ENCODE assay signal across 2 cellular contexts in the genomic region with DNA sequence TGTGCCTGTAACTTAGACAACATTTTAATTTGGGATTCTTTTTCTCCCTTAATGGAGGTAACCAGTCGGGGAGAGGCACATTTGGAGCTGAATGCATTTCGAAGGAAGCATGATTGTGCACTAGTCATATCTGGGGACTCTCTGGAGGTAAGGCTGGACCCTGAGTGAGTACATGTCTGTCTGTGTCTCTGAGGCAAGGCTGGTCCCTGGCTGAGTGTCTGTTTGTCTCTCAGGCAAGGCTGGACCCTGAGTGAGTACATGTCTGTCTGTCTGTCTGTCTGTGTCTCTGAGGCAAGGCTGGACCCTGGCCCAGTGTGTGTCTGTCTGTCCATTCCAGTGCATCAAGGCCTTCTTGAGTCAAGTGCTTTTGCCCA.
TF ChIP-seq lines count a peak whose summit lies in the region.

No MANE protein-coding gene starts in this region.

TF ChIP-seq in A549, 52 proteins besides CTCF, POLR2A, EP300 and RAD21:
- TF ChIP-seq PHF8 (IDR thresholded peaks at IDR 0.05; ENCODE audit: borderline replicate concordance, low read depth), result no peak
- TF ChIP-seq RNF2 (IDR thresholded peaks at IDR 0.05; ENCODE audit: borderline replicate concordance, low read depth), result no peak
- TF ChIP-seq FOSL2 (IDR thresholded peaks at IDR 0.05), result no peak
- no peak for TF ChIP-seq FOSL2 (CRISPR knock-in tag; IDR thresholded peaks at IDR 0.05)
- no peak for TF ChIP-seq HOXB5 (CRISPR knock-in tag; IDR thresholded peaks at IDR 0.05)
- TF ChIP-seq KDM5A (IDR thresholded peaks at IDR 0.05), result no peak
- TF ChIP-seq POLR2AphosphoS2 (conservative IDR thresholded peaks at IDR 0.05; ENCODE audit: low read length), result no peak
- TF ChIP-seq TP53 (CRISPR knock-in tag; IDR thresholded peaks at IDR 0.05), result no peak
- TF ChIP-seq ZC3H11A (IDR thresholded peaks at IDR 0.05), result no peak
- TF ChIP-seq, protein P1, sequence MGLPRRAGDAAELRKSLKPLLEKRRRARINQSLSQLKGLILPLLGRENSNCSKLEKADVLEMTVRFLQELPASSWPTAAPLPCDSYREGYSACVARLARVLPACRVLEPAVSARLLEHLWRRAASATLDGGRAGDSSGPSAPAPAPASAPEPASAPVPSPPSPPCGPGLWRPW (IDR thresholded peaks at IDR 0.05), result no peak
- no peak for TF ChIP-seq MAZ (IDR thresholded peaks at IDR 0.05; ENCODE audit: borderline replicate concordance, low read depth, low read length)

TF ChIP-seq in H1, 55 proteins besides CTCF, POLR2A, EP300 and RAD21:
- no peak for TF ChIP-seq RBBP5 (IDR thresholded peaks at IDR 0.05; ENCODE audit: borderline replicate concordance, low read depth, low read length)
- no peak for TF ChIP-seq SAP30 (IDR thresholded peaks at IDR 0.05; ENCODE audit: insufficient read depth, insufficient replicate concordance, low read length)
- no peak for TF ChIP-seq HDAC2 (IDR thresholded peaks at IDR 0.05; ENCODE audit: borderline replicate concordance in 1 of 2, low read depth in 2 of 2, low read length in 2 of 2)
- no peak for TF ChIP-seq CBX8 (IDR thresholded peaks at IDR 0.05; ENCODE audit: borderline replicate concordance, low read depth, low read length)
- TF ChIP-seq SP2 (IDR thresholded peaks at IDR 0.05; ENCODE audit: low read length), result no peak
- TF ChIP-seq TAF7 (optimal IDR thresholded peaks at IDR 0.05; ENCODE audit: borderline replicate concordance, low read depth, low read length), result no peak
- no peak for TF ChIP-seq ASH2L (IDR thresholded peaks at IDR 0.05; ENCODE audit: low read length)
- no peak for TF ChIP-seq CHD2 (IDR thresholded peaks at IDR 0.05; ENCODE audit: low read length)
- TF ChIP-seq TCF12 (IDR thresholded peaks at IDR 0.05; ENCODE audit: low read depth, low read length), result no peak
- no peak for TF ChIP-seq HDAC6 (IDR thresholded peaks at IDR 0.05; ENCODE audit: low read depth, low read length)
- no peak for TF ChIP-seq FOSL1 (IDR thresholded peaks at IDR 0.05; ENCODE audit: insufficient read depth, low read depth, low read length)
- no peak for TF ChIP-seq ZNF274 (IDR thresholded peaks at IDR 0.05; ENCODE audit: borderline replicate concordance, extremely low read depth, low read length)
- TF ChIP-seq GTF2F1 (IDR thresholded peaks at IDR 0.05; ENCODE audit: borderline replicate concordance, low read depth, low read length), result no peak
